Comparison of ENCODE assay signal across 25 cellular contexts in genomic region chr9:6870650-6871477, GRCh38.
A peak's percentile ranks its signal among the peaks of the same experiment; 100 is the strongest.
DNase-seq lines count a peak whose midpoint lies in the region; ATAC-seq and TF ChIP-seq lines count a peak whose summit lies in the region.
"Had no signal": no experiment of that assay in that cellular context is flagged by ENCODE, and none has a peak within 500 bp of the region (broad histone marks: within the 10 kb centered on the region; RNA-seq: fewer than 3 reads in every experiment).

No MANE protein-coding gene starts in this region.

- peaks cover 0 to 3% of the 10 kb centered on the region in 2 donors for H3K27me3 Mint-ChIP-seq in natural killer cell (ENCODE audit: low read depth in 2 of 2)
- H3K27me3 Mint-ChIP-seq in natural killer cell treated with Interleukin-12 subunit alpha and Interleukin-12 subunit beta and Interleukin-15 and Interleukin-18, amount 100 ng/mL, for 72 hours, result no peaks in the 10 kb centered on the region
- H3K27me3 Mint-ChIP-seq in effector memory CD8-positive, alpha-beta T cell, result no peaks in the 10 kb centered on the region
- H3K27me3 Mint-ChIP-seq: activated naive CD4-positive, alpha-beta T cell treated with anti-CD3 and anti-CD28 coated beads, Interleukin-2, amount 10 ng/mL, durations not matched to agents 7 days and 5 days; CD4-positive, alpha-beta memory T cell; central memory CD8-positive, alpha-beta T cell; T-helper 17 cell had no signal

- H3K9me2 ChIP-seq in SK-N-SH, result no peaks in the 10 kb centered on the region

- no peaks in the 10 kb centered on the region for H3K79me2 ChIP-seq in SK-N-SH (ENCODE audit: insufficient read depth)

- peaks cover 0 to 29% of the 10 kb centered on the region in 2 experiments; a peak in 2 of 4 replicates for H3K4me1 ChIP-seq in SK-N-SH (ENCODE audit: control insufficient read depth in 1 of 2, insufficient read depth in 2 of 2, low read depth in 1 of 2, low read length in 1 of 2)
- H3K4me1 ChIP-seq: neural progenitor cell, psoas muscle had no signal

- WGBS in SK-N-SH (ENCODE audit: low lambda C conversion rate), result 95% methylated on average over 7 of the region's 7 CpGs

- H3K9me3 Mint-ChIP-seq in natural killer cell, result no peaks in the 10 kb centered on the region
- H3K9me3 Mint-ChIP-seq in natural killer cell treated with Interleukin-12 subunit alpha and Interleukin-12 subunit beta and Interleukin-15 and Interleukin-18, amount 100 ng/mL, for 72 hours, result no peaks in the 10 kb centered on the region
- no peaks in the 10 kb centered on the region for H3K9me3 Mint-ChIP-seq in effector memory CD8-positive, alpha-beta T cell
- H3K9me3 Mint-ChIP-seq: activated naive CD4-positive, alpha-beta T cell treated with anti-CD3 and anti-CD28 coated beads, Interleukin-2, amount 10 ng/mL, durations not matched to agents 7 days and 5 days; central memory CD8-positive, alpha-beta T cell had no signal

- no peak for DNase-seq in natural killer cell
- DNase-seq in natural killer cell treated with Interleukin-12 subunit alpha and Interleukin-12 subunit beta and Interleukin-15 and Interleukin-18, amount 100 ng/mL, for 72 hours (ENCODE audit: low spot score), result no peak
- no peak for DNase-seq in effector memory CD8-positive, alpha-beta T cell
- no peak for DNase-seq in left lobe of liver (ENCODE audit: low spot score)
- peak in 4 of 49 donors; percentile 3 to 41 (median 12) for DNase-seq in substantia nigra (lab: John Stamatoyannopoulos, UW)
- no peak for DNase-seq in SK-N-SH
- DNase-seq: activated CD4-positive, alpha-beta T cell treated with anti-CD3 and anti-CD28 coated beads for 4 hours; activated naive CD4-positive, alpha-beta T cell treated with anti-CD3 and anti-CD28 coated beads, Interleukin-2, amount 10 ng/mL, durations not matched to agents 7 days and 5 days; AML-193; CD4-positive, alpha-beta memory T cell; erythroblast; GF-D8; GOT3; Kasumi-1; left ventricle myocardium superior; NCI-H187 treated with DMSO at 0.1 percent for 48 hours; NCI-H526 treated with DMSO at 0.1 percent for 48 hours; psoas muscle; T-helper 17 cell had no signal

- H3K4me3 ChIP-seq in SK-N-SH (ENCODE audit: low read depth in 2 of 2, low read length in 1 of 2), result no peak overlapping the region
- H3K4me3 ChIP-seq: neural progenitor cell, psoas muscle, SK-N-MC, skin epidermis had no signal

- peak overlapping the region; percentile 24 to 69 for H3K27ac Mint-ChIP-seq in natural killer cell
- peak overlapping the region in 1 of 2 donors; percentile 18 for H3K27ac Mint-ChIP-seq in natural killer cell treated with Interleukin-12 subunit alpha and Interleukin-12 subunit beta and Interleukin-15 and Interleukin-18, amount 100 ng/mL, for 72 hours
- H3K27ac Mint-ChIP-seq in effector memory CD8-positive, alpha-beta T cell, result peak overlapping the region; percentile 24 to 75
- H3K27ac Mint-ChIP-seq: activated naive CD4-positive, alpha-beta T cell treated with anti-CD3 and anti-CD28 coated beads, Interleukin-2, amount 10 ng/mL, durations not matched to agents 7 days and 5 days; neural progenitor cell had no signal

- ATAC-seq in natural killer cell, result no peak
- ATAC-seq in natural killer cell treated with Interleukin-12 subunit alpha and Interleukin-12 subunit beta and Interleukin-15 and Interleukin-18, amount 100 ng/mL, for 72 hours, result no peak
- ATAC-seq in effector memory CD8-positive, alpha-beta T cell (replicated peaks), result no peak
- peak; percentile 57 for ATAC-seq in left lobe of liver
- no peak for ATAC-seq in GM18909 (IDR thresholded peaks at IDR 0.05; ENCODE audit: poor library complexity, unreplicated experiment)
- ATAC-seq in GM18873 (IDR thresholded peaks at IDR 0.05; ENCODE audit: low FRiP score, unreplicated experiment), result no peak
- ATAC-seq: T-helper 17 cell had no signal

- no peak overlapping the region for H3K4me2 ChIP-seq in SK-N-SH
- H3K4me2 ChIP-seq: neural progenitor cell had no signal

- TF ChIP-seq CTCF in natural killer cell (IDR thresholded peaks at IDR 0.05) (no peak), SK-N-SH (IDR thresholded peaks at IDR 0.05) (no peak)

- H3K4me1 Mint-ChIP-seq in natural killer cell, result peaks cover 73 to 81% of the 10 kb centered on the region in 2 donors
- peaks cover 43 to 59% of the 10 kb centered on the region in 2 donors for H3K4me1 Mint-ChIP-seq in natural killer cell treated with Interleukin-12 subunit alpha and Interleukin-12 subunit beta and Interleukin-15 and Interleukin-18, amount 100 ng/mL, for 72 hours (ENCODE audit: low read depth in 2 of 2)
- peaks cover 40 to 68% of the 10 kb centered on the region in 2 donors for H3K4me1 Mint-ChIP-seq in effector memory CD8-positive, alpha-beta T cell (ENCODE audit: low read depth in 2 of 2)

- CTCF ChIA-PET in SK-N-SH (lab: Yijun Ruan, JAX), result interaction anchor here (1.5 kb wide), 1 partner anchor 43 kb away, joined by 3 read pairs; no protein-coding TSS in a partner anchor

- H4K20me1 ChIP-seq in SK-N-SH (ENCODE audit: insufficient read depth), result no peaks in the 10 kb centered on the region

- H2AFZ ChIP-seq in SK-N-SH (ENCODE audit: low read depth), result no peak overlapping the region
- H2AFZ ChIP-seq: neural progenitor cell had no signal

- no peaks in the 10 kb centered on the region for H3F3A ChIP-seq in SK-N-SH (replicated peaks; ENCODE audit: insufficient read depth)

- no peaks in the 10 kb centered on the region for H3K9me3 ChIP-seq in SK-N-SH
- H3K9me3 ChIP-seq: psoas muscle had no signal

- H3K27ac ChIP-seq in substantia nigra (ENCODE audit: low read depth, low read length, poor library complexity, severe bottlenecking) (peak overlapping the region; percentile 5), SK-N-SH (ENCODE audit: low read depth in 2 of 2, low read length in 1 of 2) (peak overlapping the region in 1 of 2 experiments; percentile 93; a peak in 2 of 4 replicates)
- H3K27ac ChIP-seq: neural progenitor cell, psoas muscle, SK-N-MC, skin epidermis had no signal

- H3K9ac ChIP-seq in SK-N-SH, result no peak overlapping the region
- H3K9ac ChIP-seq: neural progenitor cell had no signal

- intact Hi-C loops in natural killer cell (cut with micrococcal nuclease), result no loop called here

- POLR2A ChIA-PET in SK-N-SH (lab: Yijun Ruan, JAX), result no interaction called here

- no peak overlapping the region for H3K4me3 Mint-ChIP-seq in natural killer cell
- H3K4me3 Mint-ChIP-seq in natural killer cell treated with Interleukin-12 subunit alpha and Interleukin-12 subunit beta and Interleukin-15 and Interleukin-18, amount 100 ng/mL, for 72 hours, result no peak overlapping the region
- H3K4me3 Mint-ChIP-seq in effector memory CD8-positive, alpha-beta T cell, result no peak overlapping the region
- H3K4me3 Mint-ChIP-seq: activated naive CD4-positive, alpha-beta T cell treated with anti-CD3 and anti-CD28 coated beads, Interleukin-2, amount 10 ng/mL, durations not matched to agents 7 days and 5 days; central memory CD8-positive, alpha-beta T cell; neural progenitor cell; T-helper 17 cell had no signal

- H3K36me3 Mint-ChIP-seq in natural killer cell, result no peaks in the 10 kb centered on the region
- peaks cover 4% of the 10 kb centered on the region for H3K36me3 Mint-ChIP-seq in natural killer cell treated with Interleukin-12 subunit alpha and Interleukin-12 subunit beta and Interleukin-15 and Interleukin-18, amount 100 ng/mL, for 72 hours
- H3K36me3 Mint-ChIP-seq in effector memory CD8-positive, alpha-beta T cell (ENCODE audit: insufficient read depth), result peaks cover 5% of the 10 kb centered on the region

- TF ChIP-seq EP300 in SK-N-SH (IDR thresholded peaks at IDR 0.05; ENCODE audit: borderline replicate concordance in 1 of 2, low read depth in 1 of 2, low read length in 1 of 2), result no peak

- no peaks in the 10 kb centered on the region for H3K27me3 ChIP-seq in SK-N-SH (ENCODE audit: insufficient read depth)
- H3K27me3 ChIP-seq: neural progenitor cell had no signal

- TF ChIP-seq RAD21 in SK-N-SH (IDR thresholded peaks at IDR 0.05; ENCODE audit: low read length), result no peak

- H3K36me3 ChIP-seq in SK-N-SH (replicated peaks in 1 of 2; ENCODE audit: control insufficient read depth in 1 of 2, insufficient read depth in 2 of 2, low read length in 1 of 2), result no peaks in the 10 kb centered on the region
- H3K36me3 ChIP-seq: neural progenitor cell had no signal

TF ChIP-seq in SK-N-SH, 30 proteins besides CTCF, POLR2A, EP300 and RAD21 (continues in another document):
- TF ChIP-seq REST (IDR thresholded peaks at IDR 0.05; ENCODE audit: low read depth, low read length) (no peak), ELF1 (IDR thresholded peaks at IDR 0.05) (no peak), FOSL2 (IDR thresholded peaks at IDR 0.05; ENCODE audit: borderline replicate concordance, low read depth) (no peak), USF2 (IDR thresholded peaks at IDR 0.05; ENCODE audit: borderline replicate concordance, low read depth, low read length) (no peak), YY1 (IDR thresholded peaks at IDR 0.05; ENCODE audit: low read depth) (no peak)
